ENCODE assay signal across 18 cellular contexts in the genomic region with DNA sequence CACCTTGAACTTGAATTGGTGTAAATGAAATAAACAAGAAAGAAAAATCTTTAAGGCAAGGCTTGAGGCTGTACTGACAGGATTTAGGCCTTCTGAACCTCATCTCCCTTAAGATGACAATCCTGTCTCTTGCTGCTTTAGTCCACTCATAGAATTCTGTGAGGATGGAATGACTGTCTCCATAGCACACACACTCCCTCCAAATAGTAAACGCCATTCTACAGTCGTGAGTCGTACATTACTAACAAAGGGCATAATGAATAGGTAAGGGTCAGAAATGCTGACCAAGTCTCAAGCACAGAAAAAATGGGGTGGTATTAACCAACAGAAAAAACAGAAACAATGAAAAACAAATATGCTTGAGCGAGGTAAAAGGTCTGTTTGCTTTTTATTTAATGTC.
DNase-seq lines count a peak whose midpoint lies in the region; ATAC-seq and TF ChIP-seq lines count a peak whose summit lies in the region.
"Had no signal": no experiment of that assay in that cellular context is flagged by ENCODE, and none has a peak within 500 bp of the region (broad histone marks: within the 10 kb centered on the region; RNA-seq: fewer than 3 reads in every experiment).

No MANE protein-coding gene starts in this region.

- no peak overlapping the region for H3K4me3 ChIP-seq in RWPE2 (ENCODE audit: severe bottlenecking)
- no peak overlapping the region for H3K4me3 ChIP-seq in CD4-positive, alpha-beta memory T cell (ENCODE audit: low read length in 2 of 2)
- H3K4me3 ChIP-seq: BLaER1, MG63 had no signal

- H3K36me3 Mint-ChIP-seq in CD4-positive, alpha-beta memory T cell, result no peaks in the 10 kb centered on the region
- H3K36me3 Mint-ChIP-seq in nephron progenitor cell (ENCODE audit: low read depth), result no peaks in the 10 kb centered on the region

- peak overlapping the region; percentile 2 for H3K27ac ChIP-seq in RWPE2 (ENCODE audit: poor library complexity, severe bottlenecking)
- no peak overlapping the region for H3K27ac ChIP-seq in foreskin keratinocyte
- no peak overlapping the region for H3K27ac ChIP-seq in CD4-positive, alpha-beta memory T cell (ENCODE audit: low read depth, low read length)
- H3K27ac ChIP-seq: BLaER1 had no signal

- H3K4me1 ChIP-seq in RWPE2 (ENCODE audit: insufficient read depth, poor library complexity, severe bottlenecking), result peaks cover 9% of the 10 kb centered on the region
- peaks cover 3% of the 10 kb centered on the region for H3K4me1 ChIP-seq in foreskin keratinocyte
- H3K4me1 ChIP-seq in CD4-positive, alpha-beta memory T cell (ENCODE audit: insufficient read depth, low read length), result no peaks in the 10 kb centered on the region
- H3K4me1 ChIP-seq: BLaER1 had no signal

- H3K4me3 Mint-ChIP-seq in CD4-positive, alpha-beta memory T cell, result no peak overlapping the region
- no peak overlapping the region for H3K4me3 Mint-ChIP-seq in nephron progenitor cell
- H3K4me3 Mint-ChIP-seq: H9; T-helper 2 cell treated with Interferon-gamma antibody and Interleukin-4, amounts not matched to agents 5 μg/mL and 100 μg/mL, for 36 hours had no signal

- no peak overlapping the region for H3K27ac Mint-ChIP-seq in CD4-positive, alpha-beta memory T cell
- no peak overlapping the region for H3K27ac Mint-ChIP-seq in nephron progenitor cell
- H3K27ac Mint-ChIP-seq: H9; T-helper 2 cell treated with Interferon-gamma antibody and Interleukin-4, amounts not matched to agents 5 μg/mL and 100 μg/mL, for 36 hours had no signal

- H3K4me1 Mint-ChIP-seq in CD4-positive, alpha-beta memory T cell, result peaks cover 0 to 8% (median under 1%) of the 10 kb centered on the region in 4 donors
- H3K4me1 Mint-ChIP-seq in nephron progenitor cell, result peaks cover 40% of the 10 kb centered on the region

- H3K9me3 Mint-ChIP-seq in CD4-positive, alpha-beta memory T cell, result peaks cover 0 to 2% (median 0%) of the 10 kb centered on the region in 8 donors
- no peaks in the 10 kb centered on the region for H3K9me3 Mint-ChIP-seq in nephron progenitor cell
- H3K9me3 Mint-ChIP-seq: H9; T-helper 2 cell treated with Interferon-gamma antibody and Interleukin-4, amounts not matched to agents 5 μg/mL and 100 μg/mL, for 36 hours had no signal

- TF ChIP-seq CTCF in RWPE2 (IDR thresholded peaks at IDR 0.05; ENCODE audit: poor library complexity, severe bottlenecking) (no peak), foreskin keratinocyte (conservative IDR thresholded peaks at IDR 0.05) (no peak), nephron progenitor cell (IDR thresholded peaks at IDR 0.05) (no peak)

- H3K27me3 ChIP-seq in RWPE2 (ENCODE audit: insufficient read depth, poor library complexity, severe bottlenecking) (no peaks in the 10 kb centered on the region), foreskin keratinocyte (peaks cover 3% of the 10 kb centered on the region)
- H3K27me3 ChIP-seq in CD4-positive, alpha-beta memory T cell (ENCODE audit: insufficient read depth, low read length), result no peaks in the 10 kb centered on the region
- H3K27me3 ChIP-seq: BLaER1, MG63 had no signal

- peaks cover 10 to 13% of the 10 kb centered on the region in 2 donors for H3K27me3 Mint-ChIP-seq in CD4-positive, alpha-beta memory T cell
- no peaks in the 10 kb centered on the region for H3K27me3 Mint-ChIP-seq in nephron progenitor cell (ENCODE audit: low read depth, poor library complexity)

- no peaks in the 10 kb centered on the region for H3K36me3 ChIP-seq in RWPE2 (ENCODE audit: low read depth)
- H3K36me3 ChIP-seq in CD4-positive, alpha-beta memory T cell (ENCODE audit: insufficient read depth, low read length), result no peaks in the 10 kb centered on the region
- H3K36me3 ChIP-seq: BLaER1, MG63 had no signal

- peak; percentile 33 for DNase-seq in EL
- peak; percentile 68 for DNase-seq in HT1080 (ENCODE audit: low read depth)
- no peak for DNase-seq in RWPE2 (ENCODE audit: low spot score)
- peak in 1 of 2 donors; percentile 56 for DNase-seq in foreskin keratinocyte
- DNase-seq in CD4-positive, alpha-beta memory T cell, result no peak
- DNase-seq in germinal center (ENCODE audit: low spot score), result no peak
- DNase-seq in nephron progenitor cell, result no peak
- DNase-seq: DMS 273 treated with DMSO at 0.1 percent for 48 hours; H9; KG1; MG63; NCI-H524; NK-92 treated with Interleukin-12 subunit alpha and Interleukin-12 subunit beta, amount 100 ng/mL, for 24 hours; OCI-M1; Right ventricle myocardium superior had no signal

- peak; percentile 79 for ATAC-seq in RWPE2 (ENCODE audit: low read depth)
- ATAC-seq in foreskin keratinocyte, result peak; percentile 58
- ATAC-seq in HG02623 (IDR thresholded peaks at IDR 0.05; ENCODE audit: unreplicated experiment), result no peak

- intact Hi-C loops in CD4-positive, alpha-beta memory T cell (cut with micrococcal nuclease), result no loop called here

- POLR2A ChIA-PET in CD4-positive, alpha-beta memory T cell (lab: Charles Lee; ENCODE audit: partially characterized antibody), result no interaction called here

- H3K9me3 ChIP-seq in RWPE2 (ENCODE audit: severe bottlenecking), result no peaks in the 10 kb centered on the region
- H3K9me3 ChIP-seq in CD4-positive, alpha-beta memory T cell (ENCODE audit: control insufficient read depth in 1 of 2, low read length in 2 of 2), result no peaks in the 10 kb centered on the region
- H3K9me3 ChIP-seq: BLaER1, MG63 had no signal

- CTCF ChIA-PET in CD4-positive, alpha-beta memory T cell (lab: Charles Lee; ENCODE audit: partially characterized antibody), result no interaction called here

Comparison
In these comparisons a context has a peak if more than half of its experiments do, and no peak if none do; other contexts are left out.
1. DNase-seq: peak in EL (single experiment) and HT1080 (single experiment); none in RWPE2 (single experiment), CD4-positive, alpha-beta memory T cell (0 of 5), germinal center (single experiment) and nephron progenitor cell (single experiment).